Comparison of ENCODE assay signal across 1 cellular context in genomic region chr22:36977947-36978660, GRCh38.
TF ChIP-seq lines count a peak whose summit lies in the region.

No MANE protein-coding gene starts in this region.

TF ChIP-seq in HepG2, 621 proteins besides CTCF, POLR2A, EP300 and RAD21 (continued from another document and continues in another):
- TF ChIP-seq PBX2 (CRISPR knock-in tag; IDR thresholded peaks at IDR 0.05) (0 out of 2 replicates have a peak, but pooled peaks have one; percentile 7), KLF15 (CRISPR knock-in tag; IDR thresholded peaks at IDR 0.05; ENCODE audit: borderline replicate concordance) (no peak), ETV6 (CRISPR knock-in tag; conservative IDR thresholded peaks at IDR 0.05) (no peak), UBTF (CRISPR knock-in tag; IDR thresholded peaks at IDR 0.05) (no peak), ZBTB8A (CRISPR knock-in tag; IDR thresholded peaks at IDR 0.05; ENCODE audit: borderline replicate concordance, low read depth) (no peak), KMT2A (CRISPR knock-in tag; IDR thresholded peaks at IDR 0.05) (no peak), RFX1 (IDR thresholded peaks at IDR 0.05) (no peak), ELK4 (CRISPR knock-in tag; IDR thresholded peaks at IDR 0.05; ENCODE audit: borderline replicate concordance) (no peak), BRF2 (CRISPR knock-in tag; IDR thresholded peaks at IDR 0.05) (no peak), XRCC5 (optimal IDR thresholded peaks at IDR 0.05; ENCODE audit: low read length) (peak; percentile 88), YEATS2 (CRISPR knock-in tag; IDR thresholded peaks at IDR 0.05; ENCODE audit: borderline replicate concordance) (peak; percentile 41; the same call in 1 of the 2 replicates), ZNF383 (CRISPR knock-in tag; IDR thresholded peaks at IDR 0.05; ENCODE audit: borderline replicate concordance) (no peak), KDM6A (CRISPR knock-in tag; IDR thresholded peaks at IDR 0.05; ENCODE audit: low read depth) (no peak), SOX13 (IDR thresholded peaks at IDR 0.05) (no peak), SOX13 (CRISPR knock-in tag; conservative IDR thresholded peaks at IDR 0.05 in 1 of 2, IDR thresholded peaks at IDR 0.05 in 1 of 2) (no peak), ZNF574 (CRISPR knock-in tag; IDR thresholded peaks at IDR 0.05) (peak; percentile 61), ZNF362 (CRISPR knock-in tag; IDR thresholded peaks at IDR 0.05; ENCODE audit: borderline replicate concordance) (no peak), GLMP (CRISPR knock-in tag; IDR thresholded peaks at IDR 0.05; ENCODE audit: borderline replicate concordance) (no peak), SP2 (CRISPR knock-in tag; IDR thresholded peaks at IDR 0.05) (0 out of 2 replicates have a peak, but pooled peaks have one; percentile 39), SP5 (CRISPR knock-in tag; IDR thresholded peaks at IDR 0.05; ENCODE audit: borderline replicate concordance, low read depth) (peak; percentile 87), TRIM22 (IDR thresholded peaks at IDR 0.05) (no peak), ZNF839 (CRISPR knock-in tag; IDR thresholded peaks at IDR 0.05; ENCODE audit: borderline replicate concordance) (no peak), THAP11 (CRISPR knock-in tag; IDR thresholded peaks at IDR 0.05) (peak; percentile 64), MIER3 (CRISPR knock-in tag; IDR thresholded peaks at IDR 0.05; ENCODE audit: borderline replicate concordance) (0 out of 2 replicates have a peak, but pooled peaks have one; percentile 48), MAX (IDR thresholded peaks at IDR 0.05) (peak; percentile 19; the same call in 1 of the 2 replicates), RARA (CRISPR knock-in tag; IDR thresholded peaks at IDR 0.05) (no peak), HOXA9 (CRISPR knock-in tag; IDR thresholded peaks at IDR 0.05; ENCODE audit: borderline replicate concordance) (no peak), GABPA (IDR thresholded peaks at IDR 0.05; ENCODE audit: low read depth, low read length) (peak; percentile 64), GABPA (CRISPR knock-in tag; IDR thresholded peaks at IDR 0.05; ENCODE audit: low read depth) (peak; percentile 88), ZNF484 (CRISPR knock-in tag; IDR thresholded peaks at IDR 0.05; ENCODE audit: borderline replicate concordance, low read depth) (no peak), KDM5B (CRISPR knock-in tag; IDR thresholded peaks at IDR 0.05; ENCODE audit: borderline replicate concordance) (peak; percentile 2; the same call in 1 of the 2 replicates), ZNF792 (CRISPR knock-in tag; IDR thresholded peaks at IDR 0.05) (no peak), KDM2A (CRISPR knock-in tag; IDR thresholded peaks at IDR 0.05; ENCODE audit: borderline replicate concordance, low read depth) (peak; percentile 81; the same call in 1 of the 2 replicates), TSC22D2 (CRISPR knock-in tag; IDR thresholded peaks at IDR 0.05; ENCODE audit: borderline replicate concordance) (no peak), SMC3 (IDR thresholded peaks at IDR 0.05; ENCODE audit: low read length) (no peak), CBX1 (IDR thresholded peaks at IDR 0.05; ENCODE audit: low read depth) (no peak), TGIF2 (CRISPR knock-in tag; IDR thresholded peaks at IDR 0.05) (no peak), NFYC (CRISPR knock-in tag; IDR thresholded peaks at IDR 0.05) (no peak), CREB3 (CRISPR knock-in tag; IDR thresholded peaks at IDR 0.05) (no peak), ZNF616 (CRISPR knock-in tag; IDR thresholded peaks at IDR 0.05; ENCODE audit: low read depth) (no peak), SSRP1 (CRISPR knock-in tag; IDR thresholded peaks at IDR 0.05) (no peak), HMG20B (CRISPR knock-in tag; conservative IDR thresholded peaks at IDR 0.05) (no peak), ARHGAP35 (CRISPR knock-in tag; IDR thresholded peaks at IDR 0.05; ENCODE audit: borderline replicate concordance) (no peak), ZNF280D (CRISPR knock-in tag; IDR thresholded peaks at IDR 0.05) (peak; percentile 25; the same call in 1 of the 2 replicates), NAIF1 (CRISPR knock-in tag; IDR thresholded peaks at IDR 0.05; ENCODE audit: borderline replicate concordance) (no peak), CCAR2 (optimal IDR thresholded peaks at IDR 0.05; ENCODE audit: low read depth, low read length) (no peak), HCFC1 (IDR thresholded peaks at IDR 0.05; ENCODE audit: low read depth, low read length) (0 out of 2 replicates have a peak, but pooled peaks have one; percentile 5), IRF2 (CRISPR knock-in tag; IDR thresholded peaks at IDR 0.05) (peak; percentile 68; the same call in 1 of the 2 replicates), SIN3A (IDR thresholded peaks at IDR 0.05; ENCODE audit: borderline replicate concordance, low read depth, low read length) (no peak), ZNF614 (CRISPR knock-in tag; IDR thresholded peaks at IDR 0.05; ENCODE audit: borderline replicate concordance) (0 out of 2 replicates have a peak, but pooled peaks have one; percentile 23), PAX8 (CRISPR knock-in tag; IDR thresholded peaks at IDR 0.05; ENCODE audit: borderline replicate concordance) (no peak), ELF1 (CRISPR knock-in tag; IDR thresholded peaks at IDR 0.05) (peak; percentile 73)
